In the genomic region with DNA sequence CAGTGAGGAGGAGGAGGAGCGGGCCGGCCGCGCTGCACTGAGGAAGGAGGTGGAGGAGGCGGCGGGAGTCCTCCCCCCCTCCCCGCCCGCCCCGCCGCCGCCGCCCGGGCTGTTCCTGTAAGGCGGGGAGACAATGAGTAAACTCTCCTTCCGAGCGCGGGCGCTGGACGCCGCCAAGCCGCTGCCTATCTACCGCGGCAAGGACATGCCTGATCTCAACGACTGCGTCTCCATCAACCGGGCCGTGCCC, we compare ENCODE assay signal across 8 cellular contexts. TPM values are rescaled to one million over a fixed set of nuclear protein-coding genes. Genes with fewer than 3 reads are reported as not detected.
DNase-seq lines count a peak whose midpoint lies in the region; ATAC-seq and TF ChIP-seq lines count a peak whose summit lies in the region.

No MANE protein-coding gene starts in this region.

- TF ChIP-seq CTCF in foreskin keratinocyte (conservative IDR thresholded peaks at IDR 0.05) (no peak), retinal pigment epithelial cell (conservative IDR thresholded peaks at IDR 0.05; ENCODE audit: low read depth, low read length) (no peak)

- no peak for DNase-seq in foreskin keratinocyte
- no peak for DNase-seq in retinal pigment epithelial cell (ENCODE audit: low read depth)
- DNase-seq in NCI-H146 treated with DMSO at 0.1 percent for 48 hours (lab: John Stamatoyannopoulos, UW; ENCODE audit: unreplicated experiment) = no peak
- no peak for DNase-seq in NCI-H526 treated with DMSO at 0.1 percent for 48 hours (lab: John Stamatoyannopoulos, UW)
- DNase-seq in T-helper 9 cell = no peak

- peak overlapping the region; percentile 93 for H3K4me3 ChIP-seq in retinal pigment epithelial cell (ENCODE audit: low read length)

- no peaks in the 10 kb centered on the region for H3K27me3 ChIP-seq in foreskin keratinocyte

- peak; percentile 44 for ATAC-seq in GM18909 (IDR thresholded peaks at IDR 0.05; ENCODE audit: poor library complexity, unreplicated experiment)
- peak; percentile 38 for ATAC-seq in HG02852 (IDR thresholded peaks at IDR 0.05; ENCODE audit: unreplicated experiment)
- peak; percentile 63 for ATAC-seq in SK-N-SH treated with all-trans-retinoic acid at 6 μM for 48 hours
- ATAC-seq in foreskin keratinocyte = peak; percentile 61

- peaks cover 17% of the 10 kb centered on the region for H3K4me1 ChIP-seq in foreskin keratinocyte

- H3K27ac ChIP-seq in foreskin keratinocyte = peak overlapping the region; percentile 85

TF ChIP-seq in SK-N-SH treated with all-trans-retinoic acid at 6 μM for 48 hours, 23 proteins besides CTCF, POLR2A, EP300 and RAD21:
- no peak for TF ChIP-seq TOX (CRISPR knock-in tag; IDR thresholded peaks at IDR 0.05; ENCODE audit: borderline replicate concordance)
- TF ChIP-seq ZFP30 (CRISPR knock-in tag; IDR thresholded peaks at IDR 0.05) = no peak
- no peak for TF ChIP-seq PPARA (CRISPR knock-in tag; IDR thresholded peaks at IDR 0.05; ENCODE audit: borderline replicate concordance)
- TF ChIP-seq ZNF8 (CRISPR knock-in tag; IDR thresholded peaks at IDR 0.05) = no peak
- no peak for TF ChIP-seq ZNF70 (CRISPR knock-in tag; IDR thresholded peaks at IDR 0.05)
- TF ChIP-seq ZC3H10 (CRISPR knock-in tag; IDR thresholded peaks at IDR 0.05) = no peak
- TF ChIP-seq, protein P1, sequence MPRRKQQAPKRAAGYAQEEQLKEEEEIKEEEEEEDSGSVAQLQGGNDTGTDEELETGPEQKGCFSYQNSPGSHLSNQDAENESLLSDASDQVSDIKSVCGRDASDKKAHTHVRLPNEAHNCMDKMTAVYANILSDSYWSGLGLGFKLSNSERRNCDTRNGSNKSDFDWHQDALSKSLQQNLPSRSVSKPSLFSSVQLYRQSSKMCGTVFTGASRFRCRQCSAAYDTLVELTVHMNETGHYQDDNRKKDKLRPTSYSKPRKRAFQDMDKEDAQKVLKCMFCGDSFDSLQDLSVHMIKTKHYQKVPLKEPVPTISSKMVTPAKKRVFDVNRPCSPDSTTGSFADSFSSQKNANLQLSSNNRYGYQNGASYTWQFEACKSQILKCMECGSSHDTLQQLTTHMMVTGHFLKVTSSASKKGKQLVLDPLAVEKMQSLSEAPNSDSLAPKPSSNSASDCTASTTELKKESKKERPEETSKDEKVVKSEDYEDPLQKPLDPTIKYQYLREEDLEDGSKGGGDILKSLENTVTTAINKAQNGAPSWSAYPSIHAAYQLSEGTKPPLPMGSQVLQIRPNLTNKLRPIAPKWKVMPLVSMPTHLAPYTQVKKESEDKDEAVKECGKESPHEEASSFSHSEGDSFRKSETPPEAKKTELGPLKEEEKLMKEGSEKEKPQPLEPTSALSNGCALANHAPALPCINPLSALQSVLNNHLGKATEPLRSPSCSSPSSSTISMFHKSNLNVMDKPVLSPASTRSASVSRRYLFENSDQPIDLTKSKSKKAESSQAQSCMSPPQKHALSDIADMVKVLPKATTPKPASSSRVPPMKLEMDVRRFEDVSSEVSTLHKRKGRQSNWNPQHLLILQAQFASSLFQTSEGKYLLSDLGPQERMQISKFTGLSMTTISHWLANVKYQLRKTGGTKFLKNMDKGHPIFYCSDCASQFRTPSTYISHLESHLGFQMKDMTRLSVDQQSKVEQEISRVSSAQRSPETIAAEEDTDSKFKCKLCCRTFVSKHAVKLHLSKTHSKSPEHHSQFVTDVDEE (CRISPR knock-in tag; IDR thresholded peaks at IDR 0.05) = no peak

RNA-seq across cellular contexts. Expression of a gene that starts 0.3 kb away (rescaled TPM):
- total RNA-seq in foreskin keratinocyte = 11.3 and 11.5 TPM in 2 replicates
- polyA plus RNA-seq in foreskin keratinocyte = 2.6 and 3.2 TPM in 2 replicates
